Comparison of ENCODE assay signal across 11 cellular contexts in the genomic region with DNA sequence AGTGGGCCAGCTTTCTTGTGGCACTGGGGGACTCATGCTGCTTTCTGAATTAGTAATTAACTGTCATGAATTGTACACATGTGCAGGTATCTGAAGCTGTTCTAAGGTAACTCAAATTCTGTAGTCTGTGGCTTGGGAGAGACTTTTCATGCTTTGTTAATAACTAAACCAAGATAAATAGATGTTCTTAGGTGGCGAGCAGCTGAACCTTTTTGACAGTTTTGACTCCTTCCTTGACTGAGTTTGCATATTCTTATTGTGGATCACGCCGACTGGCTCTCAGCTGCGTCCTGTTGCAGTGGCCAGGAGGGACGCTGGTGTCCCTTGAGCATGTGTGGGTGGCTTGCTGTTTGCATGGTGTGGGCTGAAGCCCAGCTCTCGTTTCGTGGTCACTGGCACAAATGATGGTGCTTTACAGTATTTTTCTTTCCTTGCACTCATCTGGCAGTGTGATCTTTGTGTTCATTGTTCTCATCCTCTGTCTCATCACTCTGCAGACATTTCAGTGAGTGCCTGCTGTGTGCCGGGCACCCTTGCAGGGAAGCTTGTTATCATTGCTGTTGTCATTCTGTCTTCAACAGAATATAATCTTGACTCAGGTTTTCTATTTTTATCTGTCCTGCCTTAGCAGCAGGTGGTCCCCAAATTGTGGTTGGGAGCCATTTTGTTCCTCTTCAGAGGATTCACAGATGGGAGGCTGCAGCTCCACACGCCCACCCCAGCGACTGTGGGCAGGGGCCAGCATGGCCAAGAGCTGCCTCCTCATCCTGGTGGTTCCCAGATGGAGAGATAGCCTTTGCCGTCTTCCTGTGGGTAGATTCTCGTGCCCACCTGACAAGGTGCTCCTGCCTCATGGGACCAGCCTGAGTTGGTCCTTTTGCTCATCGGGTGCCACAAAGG. TPM values are rescaled to one million over a fixed set of nuclear protein-coding genes. Genes with fewer than 3 reads are reported as not detected.
DNase-seq lines count a peak whose midpoint lies in the region; ATAC-seq and TF ChIP-seq lines count a peak whose summit lies in the region.
"Had no signal": no experiment of that assay in that cellular context is flagged by ENCODE, and none has a peak within 500 bp of the region (broad histone marks: within the 10 kb centered on the region; RNA-seq: fewer than 3 reads in every experiment).

No MANE protein-coding gene starts in this region.

- no peaks in the 10 kb centered on the region for H3K9me3 ChIP-seq in body of pancreas

- CTCF ChIA-PET in activated CD8-positive, alpha-beta memory T cell treated with anti-CD3 and anti-CD28 coated beads, Interleukin-2, amount 10 ng/mL, durations not matched to agents 7 days and 5 days (lab: Charles Lee), result interaction anchor here (0.5 to 1.8 kb wide), 10 partner anchors 16 to 106 kb away, joined by 3 to 5 read pairs (median 4); no protein-coding TSS in a partner anchor

- H3K4me1 ChIP-seq in KMS-11 (ENCODE audit: low read depth, poor library complexity, severe bottlenecking) (peaks cover 88% of the 10 kb centered on the region), body of pancreas (peaks cover 10% of the 10 kb centered on the region)

- peak overlapping the region; percentile 86 for H3K4me2 ChIP-seq in KMS-11

- in situ Hi-C loops in GM18951 (cut with MboI; ENCODE audit: low sequenced_read_pairs, unreplicated experiment), result no loop called here

- intact Hi-C loops in body of pancreas (cut with DNase I), result no loop called here

- H3K4me1 Mint-ChIP-seq in activated CD8-positive, alpha-beta memory T cell treated with anti-CD3 and anti-CD28 coated beads, Interleukin-2, amount 10 ng/mL, durations not matched to agents 7 days and 5 days, result peaks cover 14% of the 10 kb centered on the region
- H3K4me1 Mint-ChIP-seq: neural crest cell had no signal

- no peaks in the 10 kb centered on the region for H4K20me1 ChIP-seq in KMS-11 (ENCODE audit: insufficient read depth)

- peak; percentile 58 for DNase-seq in CD1c-positive myeloid dendritic cell (ENCODE audit: extremely low spot score)
- DNase-seq in stimulated activated CD4-positive, alpha-beta T cell treated with anti-CD3 and anti-CD28 coated beads, Interleukin-1b, Interleukin-23, amount 100 ng/mL, for 48 hours, result no peak
- no peak for DNase-seq in AML-193 (lab: John Stamatoyannopoulos, UW)
- no peak for DNase-seq in body of pancreas
- no peak for DNase-seq in activated CD8-positive, alpha-beta memory T cell treated with anti-CD3 and anti-CD28 coated beads, Interleukin-2, amount 10 ng/mL, durations not matched to agents 7 days and 5 days
- DNase-seq: activated naive CD8-positive, alpha-beta T cell treated with anti-CD3 and anti-CD28 coated beads, Interleukin-2, amount 50 U/mL, for 24 hours; NCI-H510A treated with DMSO at 0.1 percent for 48 hours had no signal

- H2AFZ ChIP-seq in KMS-11 (ENCODE audit: low read depth), result no peak overlapping the region

- H3K27ac ChIP-seq in KMS-11, result peak overlapping the region; percentile 92; the same call in 1 of the 2 replicates
- H3K27ac ChIP-seq in body of pancreas, result no peak overlapping the region

- WGBS in body of pancreas, 2 donors, result 56 to 72% methylated on average over 13 of the region's 13 CpGs

- H3K36me3 ChIP-seq in KMS-11 (ENCODE audit: insufficient read depth), result no peaks in the 10 kb centered on the region
- no peaks in the 10 kb centered on the region for H3K36me3 ChIP-seq in body of pancreas (replicated peaks in 1 of 2; ENCODE audit: insufficient read depth in 1 of 2, low read depth in 2 of 2)

- no peak overlapping the region for H3K9ac ChIP-seq in KMS-11

- H3K27me3 Mint-ChIP-seq in activated CD8-positive, alpha-beta memory T cell treated with anti-CD3 and anti-CD28 coated beads, Interleukin-2, amount 10 ng/mL, durations not matched to agents 7 days and 5 days, result no peaks in the 10 kb centered on the region
- H3K27me3 Mint-ChIP-seq: activated naive CD8-positive, alpha-beta T cell treated with anti-CD3 and anti-CD28 coated beads, Interleukin-2, amount 50 U/mL, for 24 hours had no signal

- H3K4me3 Mint-ChIP-seq in activated CD8-positive, alpha-beta memory T cell treated with anti-CD3 and anti-CD28 coated beads, Interleukin-2, amount 10 ng/mL, durations not matched to agents 7 days and 5 days, result no peak overlapping the region
- H3K4me3 Mint-ChIP-seq: activated naive CD8-positive, alpha-beta T cell treated with anti-CD3 and anti-CD28 coated beads, Interleukin-2, amount 50 U/mL, for 24 hours; neural crest cell had no signal

- H3K9me3 Mint-ChIP-seq in activated CD8-positive, alpha-beta memory T cell treated with anti-CD3 and anti-CD28 coated beads, Interleukin-2, amount 10 ng/mL, durations not matched to agents 7 days and 5 days (ENCODE audit: low read depth), result no peaks in the 10 kb centered on the region
- H3K9me3 Mint-ChIP-seq: activated naive CD8-positive, alpha-beta T cell treated with anti-CD3 and anti-CD28 coated beads, Interleukin-2, amount 50 U/mL, for 24 hours; neural crest cell had no signal

- ATAC-seq in HG02759 (IDR thresholded peaks at IDR 0.05; ENCODE audit: unreplicated experiment) (peak; percentile 50), body of pancreas (no peak)
- ATAC-seq in activated CD8-positive, alpha-beta memory T cell treated with anti-CD3 and anti-CD28 coated beads, Interleukin-2, amount 10 ng/mL, durations not matched to agents 7 days and 5 days, result no peak
- ATAC-seq: activated naive CD8-positive, alpha-beta T cell treated with anti-CD3 and anti-CD28 coated beads, Interleukin-2, amount 50 U/mL, for 24 hours had no signal

- H3K27ac Mint-ChIP-seq in activated CD8-positive, alpha-beta memory T cell treated with anti-CD3 and anti-CD28 coated beads, Interleukin-2, amount 10 ng/mL, durations not matched to agents 7 days and 5 days, result no peak overlapping the region
- H3K27ac Mint-ChIP-seq: activated naive CD8-positive, alpha-beta T cell treated with anti-CD3 and anti-CD28 coated beads, Interleukin-2, amount 50 U/mL, for 24 hours had no signal

- H3K79me2 ChIP-seq in KMS-11 (ENCODE audit: insufficient read depth, low read depth), result peaks cover 7% of the 10 kb centered on the region

- H3K36me3 Mint-ChIP-seq in activated CD8-positive, alpha-beta memory T cell treated with anti-CD3 and anti-CD28 coated beads, Interleukin-2, amount 10 ng/mL, durations not matched to agents 7 days and 5 days, result peaks cover 4% of the 10 kb centered on the region

- TF ChIP-seq CTCF in KMS-11 (conservative IDR thresholded peaks at IDR 0.05; ENCODE audit: low read depth, low read length), result no peak
- TF ChIP-seq CTCF in body of pancreas (IDR thresholded peaks at IDR 0.05), result no peak

- TF ChIP-seq POLR2A in GM18951 (IDR thresholded peaks at IDR 0.05; ENCODE audit: extremely low read depth, insufficient read depth, insufficient read length) (peak; percentile 66), body of pancreas (IDR thresholded peaks at IDR 0.05) (no peak)

- H3K27me3 ChIP-seq in KMS-11 (ENCODE audit: insufficient read depth, low read depth) (no peaks in the 10 kb centered on the region), body of pancreas (no peaks in the 10 kb centered on the region)

- H3K4me3 ChIP-seq in KMS-11 (IDR thresholded peaks at IDR 0.05; ENCODE audit: insufficient read depth, low read depth, low read length) (no peak overlapping the region), body of pancreas (no peak overlapping the region)

RNA-seq across cellular contexts. Expression of a gene that starts 39.6 kb away (rescaled TPM):
- total RNA-seq in body of pancreas, result 10 to 100 TPM; 13.8 to 34.8 TPM
- 10 to 100 TPM; 38.1 to 47.8 TPM for total RNA-seq in activated CD8-positive, alpha-beta memory T cell treated with anti-CD3 and anti-CD28 coated beads, Interleukin-2, amount 10 ng/mL, durations not matched to agents 7 days and 5 days

RNA-seq across cellular contexts. Expression of a gene that starts 59.7 kb away (rescaled TPM):
- total RNA-seq in body of pancreas, result under 1 TPM in 1 of 2 donors, not detected in 1; 0.26 TPM
- 100 to 1,000 TPM; 184 to 254 TPM for total RNA-seq in activated CD8-positive, alpha-beta memory T cell treated with anti-CD3 and anti-CD28 coated beads, Interleukin-2, amount 10 ng/mL, durations not matched to agents 7 days and 5 days

Comparison
In these comparisons a context has a peak if more than half of its experiments do, and no peak if none do; other contexts are left out.
1. RNA of a gene that starts 59.7 kb away (total RNA-seq): 184 to 254 TPM in activated CD8-positive, alpha-beta memory T cell treated with anti-CD3 and anti-CD28 coated beads, Interleukin-2, amount 10 ng/mL, durations not matched to agents 7 days and 5 days; 0.26 TPM in body of pancreas; every median in the first group is over 100 times any median in the second.